In genomic region chr7:1223196-1224092, GRCh38 we compare ENCODE assay signal across 14 cellular contexts. TPM values are rescaled to one million over a fixed set of nuclear protein-coding genes. Genes with fewer than 3 reads are reported as not detected.
DNase-seq lines count a peak whose midpoint lies in the region; ATAC-seq, FAIRE-seq and TF ChIP-seq lines count a peak whose summit lies in the region.
"Had no signal": no experiment of that assay in that cellular context is flagged by ENCODE, and none has a peak within 500 bp of the region (broad histone marks: within the 10 kb centered on the region; RNA-seq: fewer than 3 reads in every experiment).

No MANE protein-coding gene starts in this region.

- no peak for ATAC-seq in mucosa of descending colon
- no peak for ATAC-seq in GM19452 (IDR thresholded peaks at IDR 0.05; ENCODE audit: unreplicated experiment)

- no peak overlapping the region for H2AFZ ChIP-seq in astrocyte (ENCODE audit: low read depth, low read length)

- H3K27me3 Mint-ChIP-seq in astrocyte (ENCODE audit: low read depth, unreplicated experiment), result peaks cover 66% of the 10 kb centered on the region

- H3K9me3 ChIP-seq in HUES6 (ENCODE audit: control insufficient read depth, insufficient read depth, low read depth, low read length) (no peaks in the 10 kb centered on the region), astrocyte (ENCODE audit: insufficient read depth, low read depth, low read length) (no peaks in the 10 kb centered on the region), mucosa of descending colon (no peaks in the 10 kb centered on the region)
- H3K9me3 ChIP-seq: Caco-2, SJSA1 had no signal

- H3K27ac Mint-ChIP-seq in astrocyte (ENCODE audit: unreplicated experiment), result no peak overlapping the region

- no peak for FAIRE-seq in astrocyte (lab: Jason Lieb, UNC)

- H3K79me2 ChIP-seq in astrocyte (ENCODE audit: insufficient read depth, low read length), result no peaks in the 10 kb centered on the region

- no peaks in the 10 kb centered on the region for H3K36me3 Mint-ChIP-seq in astrocyte (ENCODE audit: low read depth, unreplicated experiment)

- no peak overlapping the region for H3K4me2 ChIP-seq in astrocyte (ENCODE audit: low read length)

- H3K9ac ChIP-seq in HUES6 (ENCODE audit: low read length) (no peak overlapping the region), astrocyte (ENCODE audit: low read length) (no peak overlapping the region)

- DNase-seq in GF-D8 (lab: John Stamatoyannopoulos, UW), result peak; percentile 29
- no peak for DNase-seq in astrocyte (ENCODE audit: low read depth)
- DNase-seq in medulla oblongata (ENCODE audit: extremely low spot score), result peak; percentile 8
- DNase-seq in mucosa of descending colon, result no peak
- no peak for DNase-seq in posterior vena cava (ENCODE audit: low spot score)
- DNase-seq: NCI-H1092, NCI-H524 treated with DMSO at 0.1 percent for 48 hours had no signal

- peaks cover 13% of the 10 kb centered on the region for H3K9me3 Mint-ChIP-seq in astrocyte (ENCODE audit: unreplicated experiment)
- H3K9me3 Mint-ChIP-seq: activated T-helper 1 cell treated with anti-CD3 and anti-CD28 coated beads, Interleukin-12 subunit alpha, Interleukin-12 subunit beta, Interleukin-2, Interleukin-4 antibody, amounts not matched to agents 30 ng/mL and 10 ng/mL and 1 ng/mL, durations not matched to agents 14 hours and 24 hours and 36 hours had no signal

- intact Hi-C loops in mucosa of descending colon (cut with DNase I, micrococcal nuclease) (loop anchor here in 1 of 2 donors (10.0 kb wide), 1 partner anchor 261 kb away; no protein-coding TSS in a partner anchor), posterior vena cava (cut with DNase I) (loop anchor here in 1 of 2 donors (10.0 kb wide), 1 partner anchor 191 kb away; no protein-coding TSS in a partner anchor)

- TF ChIP-seq CTCF in astrocyte (IDR thresholded peaks at IDR 0.05; ENCODE audit: insufficient read depth, low read depth, low read length) (no peak), mucosa of descending colon (IDR thresholded peaks at IDR 0.05) (no peak)

- H3K27me3 ChIP-seq in HUES6 (ENCODE audit: control insufficient read depth, insufficient read depth, low read length) (peaks cover 99% of the 10 kb centered on the region), astrocyte (ENCODE audit: insufficient read depth, low read length) (peaks cover 73% of the 10 kb centered on the region)

- peak overlapping the region; percentile 20 for H3K4me3 Mint-ChIP-seq in astrocyte (ENCODE audit: unreplicated experiment)
- H3K4me3 Mint-ChIP-seq: activated T-helper 1 cell treated with anti-CD3 and anti-CD28 coated beads, Interleukin-12 subunit alpha, Interleukin-12 subunit beta, Interleukin-2, Interleukin-4 antibody, amounts not matched to agents 30 ng/mL and 10 ng/mL and 1 ng/mL, durations not matched to agents 14 hours and 24 hours and 36 hours had no signal

- peaks cover 7% of the 10 kb centered on the region for H4K20me1 ChIP-seq in astrocyte (ENCODE audit: insufficient read depth, low read length)

- H3K4me3 ChIP-seq in HUES6 (ENCODE audit: low read depth, low read length) (peak overlapping the region; percentile 54), astrocyte (ENCODE audit: insufficient read depth, low read depth, low read length) (no peak overlapping the region), mucosa of descending colon (no peak overlapping the region)
- H3K4me3 ChIP-seq: cardiac muscle cell, SJSA1 had no signal

- H3K36me3 ChIP-seq in HUES6 (ENCODE audit: control insufficient read depth, insufficient read depth, low read length), result no peaks in the 10 kb centered on the region
- H3K36me3 ChIP-seq in astrocyte (ENCODE audit: insufficient read depth, low read length), result no peaks in the 10 kb centered on the region
- no peaks in the 10 kb centered on the region for H3K36me3 ChIP-seq in mucosa of descending colon (ENCODE audit: low read depth)
- H3K36me3 ChIP-seq: cardiac muscle cell, SJSA1 had no signal

- H3K4me1 Mint-ChIP-seq in astrocyte (ENCODE audit: low read depth, unreplicated experiment), result no peaks in the 10 kb centered on the region

- no peak overlapping the region for H3K27ac ChIP-seq in HUES6 (ENCODE audit: low read depth, low read length)
- H3K27ac ChIP-seq in astrocyte (ENCODE audit: low read depth, low read length), result no peak overlapping the region
- H3K27ac ChIP-seq: cardiac muscle cell, SJSA1 had no signal

- H3K4me1 ChIP-seq in HUES6 (ENCODE audit: control insufficient read depth, insufficient read depth, low read length) (peaks cover 26% of the 10 kb centered on the region), astrocyte (ENCODE audit: insufficient read depth, low read length) (no peaks in the 10 kb centered on the region), mucosa of descending colon (ENCODE audit: low read depth) (no peaks in the 10 kb centered on the region)
- H3K4me1 ChIP-seq: Caco-2, SJSA1 had no signal

RNA-seq across cellular contexts. Expression of gene UNCX, which starts 9.2 kb away (rescaled TPM):
- total RNA-seq in astrocyte (not detected in 2 replicates), mucosa of descending colon (not detected), posterior vena cava (not detected)
- total RNA-seq: activated T-helper 1 cell treated with anti-CD3 and anti-CD28 coated beads, Interleukin-12 subunit alpha, Interleukin-12 subunit beta, Interleukin-2, Interleukin-4 antibody, amounts not matched to agents 30 ng/mL and 10 ng/mL and 1 ng/mL, durations not matched to agents 14 hours and 24 hours and 36 hours; Caco-2; myocyte; SJSA1 had no signal

Comparison
In these comparisons a context has a peak if more than half of its experiments do, and no peak if none do; other contexts are left out.
1. DNase-seq: peak in GF-D8 (single experiment) and medulla oblongata (single experiment); none in astrocyte (single experiment), mucosa of descending colon (0 of 3) and posterior vena cava (single experiment).